ENCODE assay signal across 1 cellular context in the genomic region with DNA sequence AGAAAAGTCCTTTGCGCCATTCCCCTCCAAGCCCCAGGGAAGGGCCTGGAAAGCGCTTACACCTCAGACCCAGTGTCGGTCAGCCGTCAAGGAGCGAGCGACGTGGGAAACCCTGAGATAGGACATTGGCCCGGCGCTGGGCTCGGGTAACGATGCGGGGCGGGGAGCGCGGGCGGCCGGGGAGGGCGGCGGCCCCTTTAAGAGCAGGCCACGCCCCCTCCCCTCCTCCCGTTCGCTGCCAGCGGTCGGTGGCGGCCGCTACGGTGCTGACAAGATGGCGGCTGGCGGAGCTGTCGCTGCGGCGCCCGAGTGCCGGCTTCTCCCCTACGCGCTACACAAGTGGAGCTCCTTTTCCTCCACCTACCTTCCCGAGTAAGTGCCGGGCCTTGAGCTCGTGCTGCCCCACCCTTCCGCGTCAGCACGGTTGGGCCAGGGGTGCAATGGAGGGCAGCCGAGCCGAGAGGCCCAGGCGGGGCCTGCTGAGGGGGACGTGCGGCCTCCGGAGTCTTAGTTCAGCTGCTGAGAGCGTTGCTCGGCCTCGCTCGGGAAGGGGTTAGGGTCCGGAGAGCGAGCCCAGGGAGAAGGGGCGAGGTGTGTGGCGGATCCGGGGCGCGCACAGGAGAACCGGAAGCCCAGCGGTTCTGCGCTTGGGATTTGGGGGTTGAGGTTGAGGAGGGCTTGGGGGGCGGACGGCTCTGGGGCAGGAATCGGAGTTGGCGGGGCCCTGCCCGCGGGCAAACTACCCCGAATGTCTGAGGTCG.
TF ChIP-seq lines count a peak whose summit lies in the region.

TSS of gene MKLN1 (plus strand) at position 251 of the 761 bp plus-strand sequence. CDS start at position 275, 24 bp downstream.

TF ChIP-seq in GM12878, 131 proteins besides CTCF, POLR2A, EP300 and RAD21 (continued from another document):
- TF ChIP-seq, protein P1, sequence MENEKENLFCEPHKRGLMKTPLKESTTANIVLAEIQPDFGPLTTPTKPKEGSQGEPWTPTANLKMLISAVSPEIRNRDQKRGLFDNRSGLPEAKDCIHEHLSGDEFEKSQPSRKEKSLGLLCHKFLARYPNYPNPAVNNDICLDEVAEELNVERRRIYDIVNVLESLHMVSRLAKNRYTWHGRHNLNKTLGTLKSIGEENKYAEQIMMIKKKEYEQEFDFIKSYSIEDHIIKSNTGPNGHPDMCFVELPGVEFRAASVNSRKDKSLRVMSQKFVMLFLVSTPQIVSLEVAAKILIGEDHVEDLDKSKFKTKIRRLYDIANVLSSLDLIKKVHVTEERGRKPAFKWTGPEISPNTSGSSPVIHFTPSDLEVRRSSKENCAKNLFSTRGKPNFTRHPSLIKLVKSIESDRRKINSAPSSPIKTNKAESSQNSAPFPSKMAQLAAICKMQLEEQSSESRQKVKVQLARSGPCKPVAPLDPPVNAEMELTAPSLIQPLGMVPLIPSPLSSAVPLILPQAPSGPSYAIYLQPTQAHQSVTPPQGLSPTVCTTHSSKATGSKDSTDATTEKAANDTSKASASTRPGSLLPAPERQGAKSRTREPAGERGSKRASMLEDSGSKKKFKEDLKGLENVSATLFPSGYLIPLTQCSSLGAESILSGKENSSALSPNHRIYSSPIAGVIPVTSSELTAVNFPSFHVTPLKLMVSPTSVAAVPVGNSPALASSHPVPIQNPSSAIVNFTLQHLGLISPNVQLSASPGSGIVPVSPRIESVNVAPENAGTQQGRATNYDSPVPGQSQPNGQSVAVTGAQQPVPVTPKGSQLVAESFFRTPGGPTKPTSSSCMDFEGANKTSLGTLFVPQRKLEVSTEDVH (IDR thresholded peaks at IDR 0.05; ENCODE audit: low read depth, partially characterized antibody): no peak
- TF ChIP-seq KAT2A (conservative IDR thresholded peaks at IDR 0.05; ENCODE audit: control insufficient read depth, low read depth, low read length) (no peak), ZBED1 (IDR thresholded peaks at IDR 0.05; ENCODE audit: borderline replicate concordance) (no peak), KLF5 (IDR thresholded peaks at IDR 0.05; ENCODE audit: partially characterized antibody) (no peak), ZSCAN29 (IDR thresholded peaks at IDR 0.05) (no peak), JUND (IDR thresholded peaks at IDR 0.05; ENCODE audit: low read depth, low read length) (no peak), CREM (IDR thresholded peaks at IDR 0.05; ENCODE audit: low read depth) (no peak), MEF2B (IDR thresholded peaks at IDR 0.05; ENCODE audit: partially characterized antibody, poor library complexity, severe bottlenecking) (no peak), NBN (IDR thresholded peaks at IDR 0.05) (peak; percentile 63), CBX3 (IDR thresholded peaks at IDR 0.05; ENCODE audit: borderline replicate concordance, low read depth) (no peak), MTA2 (IDR thresholded peaks at IDR 0.05; ENCODE audit: low read depth) (no peak), MAX (IDR thresholded peaks at IDR 0.05; ENCODE audit: low read depth, low read length) (no peak), PML (IDR thresholded peaks at IDR 0.05; ENCODE audit: low read length) (0 out of 2 replicates have a peak, but pooled peaks have one; percentile 65), BMI1 (IDR thresholded peaks at IDR 0.05; ENCODE audit: borderline replicate concordance) (no peak), USF1 (IDR thresholded peaks at IDR 0.05; ENCODE audit: borderline replicate concordance, extremely low read length, insufficient read depth, low read depth, low read length) (no peak), EGR1 (IDR thresholded peaks at IDR 0.05; ENCODE audit: borderline replicate concordance in 1 of 2, low read depth in 2 of 2, low read length in 2 of 2) (peak in 1 of 2 experiments; percentile 65; a peak in 2 of 3 replicates), SMARCA5 (IDR thresholded peaks at IDR 0.05) (peak; percentile 63; the same call in 1 of the 2 replicates), SMAD1 (IDR thresholded peaks at IDR 0.05; ENCODE audit: low read depth, partially characterized antibody) (no peak), ZNF24 (IDR thresholded peaks at IDR 0.05) (no peak), ZBTB4 (CRISPR knock-in tag; IDR thresholded peaks at IDR 0.05) (no peak), HDAC6 (IDR thresholded peaks at IDR 0.05; ENCODE audit: unreplicated experiment) (no peak), FOXM1 (IDR thresholded peaks at IDR 0.05; ENCODE audit: low read depth, low read length) (no peak), CHD4 (IDR thresholded peaks at IDR 0.05) (no peak)
- TF ChIP-seq, protein P2, sequence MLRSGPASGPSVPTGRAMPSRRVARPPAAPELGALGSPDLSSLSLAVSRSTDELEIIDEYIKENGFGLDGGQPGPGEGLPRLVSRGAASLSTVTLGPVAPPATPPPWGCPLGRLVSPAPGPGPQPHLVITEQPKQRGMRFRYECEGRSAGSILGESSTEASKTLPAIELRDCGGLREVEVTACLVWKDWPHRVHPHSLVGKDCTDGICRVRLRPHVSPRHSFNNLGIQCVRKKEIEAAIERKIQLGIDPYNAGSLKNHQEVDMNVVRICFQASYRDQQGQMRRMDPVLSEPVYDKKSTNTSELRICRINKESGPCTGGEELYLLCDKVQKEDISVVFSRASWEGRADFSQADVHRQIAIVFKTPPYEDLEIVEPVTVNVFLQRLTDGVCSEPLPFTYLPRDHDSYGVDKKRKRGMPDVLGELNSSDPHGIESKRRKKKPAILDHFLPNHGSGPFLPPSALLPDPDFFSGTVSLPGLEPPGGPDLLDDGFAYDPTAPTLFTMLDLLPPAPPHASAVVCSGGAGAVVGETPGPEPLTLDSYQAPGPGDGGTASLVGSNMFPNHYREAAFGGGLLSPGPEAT (IDR thresholded peaks at IDR 0.05; ENCODE audit: low read depth): peak; percentile 79
- TF ChIP-seq, protein P3, sequence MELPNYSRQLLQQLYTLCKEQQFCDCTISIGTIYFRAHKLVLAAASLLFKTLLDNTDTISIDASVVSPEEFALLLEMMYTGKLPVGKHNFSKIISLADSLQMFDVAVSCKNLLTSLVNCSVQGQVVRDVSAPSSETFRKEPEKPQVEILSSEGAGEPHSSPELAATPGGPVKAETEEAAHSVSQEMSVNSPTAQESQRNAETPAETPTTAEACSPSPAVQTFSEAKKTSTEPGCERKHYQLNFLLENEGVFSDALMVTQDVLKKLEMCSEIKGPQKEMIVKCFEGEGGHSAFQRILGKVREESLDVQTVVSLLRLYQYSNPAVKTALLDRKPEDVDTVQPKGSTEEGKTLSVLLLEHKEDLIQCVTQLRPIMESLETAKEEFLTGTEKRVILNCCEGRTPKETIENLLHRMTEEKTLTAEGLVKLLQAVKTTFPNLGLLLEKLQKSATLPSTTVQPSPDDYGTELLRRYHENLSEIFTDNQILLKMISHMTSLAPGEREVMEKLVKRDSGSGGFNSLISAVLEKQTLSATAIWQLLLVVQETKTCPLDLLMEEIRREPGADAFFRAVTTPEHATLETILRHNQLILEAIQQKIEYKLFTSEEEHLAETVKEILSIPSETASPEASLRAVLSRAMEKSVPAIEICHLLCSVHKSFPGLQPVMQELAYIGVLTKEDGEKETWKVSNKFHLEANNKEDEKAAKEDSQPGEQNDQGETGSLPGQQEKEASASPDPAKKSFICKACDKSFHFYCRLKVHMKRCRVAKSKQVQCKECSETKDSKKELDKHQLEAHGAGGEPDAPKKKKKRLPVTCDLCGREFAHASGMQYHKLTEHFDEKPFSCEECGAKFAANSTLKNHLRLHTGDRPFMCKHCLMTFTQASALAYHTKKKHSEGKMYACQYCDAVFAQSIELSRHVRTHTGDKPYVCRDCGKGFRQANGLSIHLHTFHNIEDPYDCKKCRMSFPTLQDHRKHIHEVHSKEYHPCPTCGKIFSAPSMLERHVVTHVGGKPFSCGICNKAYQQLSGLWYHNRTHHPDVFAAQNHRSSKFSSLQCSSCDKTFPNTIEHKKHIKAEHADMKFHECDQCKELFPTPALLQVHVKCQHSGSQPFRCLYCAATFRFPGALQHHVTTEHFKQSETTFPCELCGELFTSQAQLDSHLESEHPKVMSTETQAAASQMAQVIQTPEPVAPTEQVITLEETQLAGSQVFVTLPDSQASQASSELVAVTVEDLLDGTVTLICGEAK (IDR thresholded peaks at IDR 0.05; ENCODE audit: borderline replicate concordance): no peak
